Comparison of ENCODE assay signal across 2 cellular contexts in genomic region chr2:202141319-202141947, GRCh38.
TF ChIP-seq lines count a peak whose summit lies in the region.

No MANE protein-coding gene starts in this region.

TF ChIP-seq in IMR-90, 13 proteins besides CTCF, POLR2A, EP300 and RAD21:
- TF ChIP-seq NFE2L2 (IDR thresholded peaks at IDR 0.05; ENCODE audit: low read depth, low read length) (no peak), MXI1 (IDR thresholded peaks at IDR 0.05; ENCODE audit: borderline replicate concordance, low read depth, low read length) (no peak), CHD1 (IDR thresholded peaks at IDR 0.05; ENCODE audit: low read depth, low read length) (no peak), MAZ (IDR thresholded peaks at IDR 0.05; ENCODE audit: borderline replicate concordance, low read depth, low read length) (no peak), RFX5 (IDR thresholded peaks at IDR 0.05; ENCODE audit: low read depth, low read length) (no peak), BHLHE40 (IDR thresholded peaks at IDR 0.05; ENCODE audit: low read depth, low read length) (no peak), MAFK (IDR thresholded peaks at IDR 0.05; ENCODE audit: low read depth, low read length) (no peak), SMC3 (IDR thresholded peaks at IDR 0.05; ENCODE audit: low read depth, low read length) (no peak), CEBPB (IDR thresholded peaks at IDR 0.05; ENCODE audit: low read depth, low read length) (no peak), RCOR1 (IDR thresholded peaks at IDR 0.05; ENCODE audit: insufficient replicate concordance, low read length) (no peak), FOS (IDR thresholded peaks at IDR 0.05; ENCODE audit: low read depth, low read length) (no peak)
- TF ChIP-seq, protein P1, sequence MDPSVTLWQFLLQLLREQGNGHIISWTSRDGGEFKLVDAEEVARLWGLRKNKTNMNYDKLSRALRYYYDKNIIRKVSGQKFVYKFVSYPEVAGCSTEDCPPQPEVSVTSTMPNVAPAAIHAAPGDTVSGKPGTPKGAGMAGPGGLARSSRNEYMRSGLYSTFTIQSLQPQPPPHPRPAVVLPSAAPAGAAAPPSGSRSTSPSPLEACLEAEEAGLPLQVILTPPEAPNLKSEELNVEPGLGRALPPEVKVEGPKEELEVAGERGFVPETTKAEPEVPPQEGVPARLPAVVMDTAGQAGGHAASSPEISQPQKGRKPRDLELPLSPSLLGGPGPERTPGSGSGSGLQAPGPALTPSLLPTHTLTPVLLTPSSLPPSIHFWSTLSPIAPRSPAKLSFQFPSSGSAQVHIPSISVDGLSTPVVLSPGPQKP (IDR thresholded peaks at IDR 0.05; ENCODE audit: borderline replicate concordance, low read depth, low read length) = no peak
- TF ChIP-seq, protein P2, sequence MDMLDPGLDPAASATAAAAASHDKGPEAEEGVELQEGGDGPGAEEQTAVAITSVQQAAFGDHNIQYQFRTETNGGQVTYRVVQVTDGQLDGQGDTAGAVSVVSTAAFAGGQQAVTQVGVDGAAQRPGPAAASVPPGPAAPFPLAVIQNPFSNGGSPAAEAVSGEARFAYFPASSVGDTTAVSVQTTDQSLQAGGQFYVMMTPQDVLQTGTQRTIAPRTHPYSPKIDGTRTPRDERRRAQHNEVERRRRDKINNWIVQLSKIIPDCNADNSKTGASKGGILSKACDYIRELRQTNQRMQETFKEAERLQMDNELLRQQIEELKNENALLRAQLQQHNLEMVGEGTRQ (IDR thresholded peaks at IDR 0.05; ENCODE audit: low read depth, low read length) = no peak

TF ChIP-seq in WTC11, 78 proteins besides CTCF, POLR2A, EP300 and RAD21:
- no peak for TF ChIP-seq EMX1 (CRISPR knock-in tag; IDR thresholded peaks at IDR 0.05)
- TF ChIP-seq NR2C2 (CRISPR knock-in tag; IDR thresholded peaks at IDR 0.05) = no peak
- no peak for TF ChIP-seq E2F4 (CRISPR knock-in tag; IDR thresholded peaks at IDR 0.05; ENCODE audit: borderline replicate concordance, low read depth)
- no peak for TF ChIP-seq GABPB1 (CRISPR knock-in tag; IDR thresholded peaks at IDR 0.05)
- no peak for TF ChIP-seq ZNF317 (CRISPR knock-in tag; IDR thresholded peaks at IDR 0.05; ENCODE audit: borderline replicate concordance, low read depth)
- TF ChIP-seq ZNF263 (CRISPR knock-in tag; IDR thresholded peaks at IDR 0.05; ENCODE audit: low read depth) = no peak
- TF ChIP-seq, protein P3, sequence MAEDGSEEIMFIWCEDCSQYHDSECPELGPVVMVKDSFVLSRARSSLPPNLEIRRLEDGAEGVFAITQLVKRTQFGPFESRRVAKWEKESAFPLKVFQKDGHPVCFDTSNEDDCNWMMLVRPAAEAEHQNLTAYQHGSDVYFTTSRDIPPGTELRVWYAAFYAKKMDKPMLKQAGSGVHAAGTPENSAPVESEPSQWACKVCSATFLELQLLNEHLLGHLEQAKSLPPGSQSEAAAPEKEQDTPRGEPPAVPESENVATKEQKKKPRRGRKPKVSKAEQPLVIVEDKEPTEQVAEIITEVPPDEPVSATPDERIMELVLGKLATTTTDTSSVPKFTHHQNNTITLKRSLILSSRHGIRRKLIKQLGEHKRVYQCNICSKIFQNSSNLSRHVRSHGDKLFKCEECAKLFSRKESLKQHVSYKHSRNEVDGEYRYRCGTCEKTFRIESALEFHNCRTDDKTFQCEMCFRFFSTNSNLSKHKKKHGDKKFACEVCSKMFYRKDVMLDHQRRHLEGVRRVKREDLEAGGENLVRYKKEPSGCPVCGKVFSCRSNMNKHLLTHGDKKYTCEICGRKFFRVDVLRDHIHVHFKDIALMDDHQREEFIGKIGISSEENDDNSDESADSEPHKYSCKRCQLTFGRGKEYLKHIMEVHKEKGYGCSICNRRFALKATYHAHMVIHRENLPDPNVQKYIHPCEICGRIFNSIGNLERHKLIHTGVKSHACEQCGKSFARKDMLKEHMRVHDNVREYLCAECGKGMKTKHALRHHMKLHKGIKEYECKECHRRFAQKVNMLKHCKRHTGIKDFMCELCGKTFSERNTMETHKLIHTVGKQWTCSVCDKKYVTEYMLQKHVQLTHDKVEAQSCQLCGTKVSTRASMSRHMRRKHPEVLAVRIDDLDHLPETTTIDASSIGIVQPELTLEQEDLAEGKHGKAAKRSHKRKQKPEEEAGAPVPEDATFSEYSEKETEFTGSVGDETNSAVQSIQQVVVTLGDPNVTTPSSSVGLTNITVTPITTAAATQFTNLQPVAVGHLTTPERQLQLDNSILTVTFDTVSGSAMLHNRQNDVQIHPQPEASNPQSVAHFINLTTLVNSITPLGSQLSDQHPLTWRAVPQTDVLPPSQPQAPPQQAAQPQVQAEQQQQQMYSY (CRISPR knock-in tag; IDR thresholded peaks at IDR 0.05) = no peak
- no peak for TF ChIP-seq ZNF138 (CRISPR knock-in tag; conservative IDR thresholded peaks at IDR 0.05)
- TF ChIP-seq MXD4 (CRISPR knock-in tag; IDR thresholded peaks at IDR 0.05; ENCODE audit: borderline replicate concordance) = no peak
- TF ChIP-seq ESRRA (CRISPR knock-in tag; IDR thresholded peaks at IDR 0.05; ENCODE audit: borderline replicate concordance) = no peak
- TF ChIP-seq, protein P4, sequence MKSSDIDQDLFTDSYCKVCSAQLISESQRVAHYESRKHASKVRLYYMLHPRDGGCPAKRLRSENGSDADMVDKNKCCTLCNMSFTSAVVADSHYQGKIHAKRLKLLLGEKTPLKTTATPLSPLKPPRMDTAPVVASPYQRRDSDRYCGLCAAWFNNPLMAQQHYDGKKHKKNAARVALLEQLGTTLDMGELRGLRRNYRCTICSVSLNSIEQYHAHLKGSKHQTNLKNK (CRISPR knock-in tag; IDR thresholded peaks at IDR 0.05) = no peak
- TF ChIP-seq SP1 (CRISPR knock-in tag; conservative IDR thresholded peaks at IDR 0.05) = no peak
